ENCODE assay signal across 6 cellular contexts in the genomic region with DNA sequence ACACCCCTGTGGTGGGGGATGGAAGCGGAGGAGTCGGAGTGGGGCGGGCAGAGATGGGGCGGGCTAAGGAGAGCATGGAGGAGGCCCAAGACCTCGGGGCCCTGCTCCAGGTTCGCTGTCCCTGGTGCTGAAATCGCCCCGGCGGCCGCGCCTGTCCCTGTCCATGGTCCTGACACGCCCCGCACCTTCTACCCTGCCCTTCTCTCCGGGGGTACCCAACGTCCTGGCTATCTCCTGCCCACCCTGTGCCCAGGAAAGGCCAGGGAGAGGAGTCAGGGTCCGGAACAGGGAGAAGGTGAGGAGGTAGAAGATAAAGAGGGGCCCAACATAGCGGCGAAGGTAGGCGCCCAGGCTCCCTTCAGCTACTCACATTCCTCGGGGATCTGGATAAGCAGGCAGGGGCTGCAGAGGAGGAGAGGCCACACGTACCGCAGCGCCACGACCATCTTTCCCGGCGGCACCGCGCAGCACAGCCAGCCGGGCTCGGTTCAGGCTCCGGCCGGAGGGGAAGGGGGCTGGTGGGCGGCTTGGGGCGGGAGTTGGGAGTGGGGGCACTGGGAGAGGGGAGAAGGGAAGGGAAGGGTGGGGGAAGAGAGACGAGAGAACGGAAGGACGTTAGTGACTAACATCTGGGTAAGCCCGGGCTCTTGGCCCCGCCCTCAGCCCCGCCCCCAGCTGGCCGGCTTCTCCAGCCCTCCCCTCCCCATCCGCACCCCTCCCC. TPM values are rescaled to one million over a fixed set of nuclear protein-coding genes. Genes with fewer than 3 reads are reported as not detected.
A peak's percentile ranks its signal among the peaks of the same experiment; 100 is the strongest.
DNase-seq lines count a peak whose midpoint lies in the region; ATAC-seq lines count a peak whose summit lies in the region.

No MANE protein-coding gene starts in this region.

- peak; percentile 79 to 82 for ATAC-seq in natural killer cell treated with Interleukin-12 subunit alpha and Interleukin-12 subunit beta and Interleukin-15 and Interleukin-18, amount 100 ng/mL, for 72 hours
- ATAC-seq in HG02870 (IDR thresholded peaks at IDR 0.05; ENCODE audit: unreplicated experiment), result no peak
- ATAC-seq in GM21515 (IDR thresholded peaks at IDR 0.05; ENCODE audit: unreplicated experiment), result no peak

- H3K36me3 Mint-ChIP-seq in natural killer cell treated with Interleukin-12 subunit alpha and Interleukin-12 subunit beta and Interleukin-15 and Interleukin-18, amount 100 ng/mL, for 72 hours, result no peaks in the 10 kb centered on the region

- H3K27me3 Mint-ChIP-seq in natural killer cell treated with Interleukin-12 subunit alpha and Interleukin-12 subunit beta and Interleukin-15 and Interleukin-18, amount 100 ng/mL, for 72 hours, result peaks cover 14 to 28% of the 10 kb centered on the region in 2 donors

- H3K27ac Mint-ChIP-seq in natural killer cell treated with Interleukin-12 subunit alpha and Interleukin-12 subunit beta and Interleukin-15 and Interleukin-18, amount 100 ng/mL, for 72 hours, result no peak overlapping the region

- peaks cover 0 to 23% of the 10 kb centered on the region in 2 donors for H3K4me1 Mint-ChIP-seq in natural killer cell treated with Interleukin-12 subunit alpha and Interleukin-12 subunit beta and Interleukin-15 and Interleukin-18, amount 100 ng/mL, for 72 hours (ENCODE audit: low read depth in 2 of 2)

- no peaks in the 10 kb centered on the region for H3K9me3 Mint-ChIP-seq in natural killer cell treated with Interleukin-12 subunit alpha and Interleukin-12 subunit beta and Interleukin-15 and Interleukin-18, amount 100 ng/mL, for 72 hours

- peak overlapping the region; percentile 40 for H3K27ac ChIP-seq in angular gyrus (ENCODE audit: low read depth, low read length)

- DNase-seq in C1 segment of cervical spinal cord (lab: John Stamatoyannopoulos, UW), result peak in 8 of 14 donors; percentile 3 to 68 (median 23)
- DNase-seq in NOMO-1 (lab: John Stamatoyannopoulos, UW; ENCODE audit: unreplicated experiment in 2 of 2), result peak; percentile 32 to 48
- peak; percentile 38 for DNase-seq in natural killer cell treated with Interleukin-12 subunit alpha and Interleukin-12 subunit beta and Interleukin-15 and Interleukin-18, amount 100 ng/mL, for 72 hours (ENCODE audit: low spot score)

- H3K4me3 Mint-ChIP-seq in natural killer cell treated with Interleukin-12 subunit alpha and Interleukin-12 subunit beta and Interleukin-15 and Interleukin-18, amount 100 ng/mL, for 72 hours, result no peak overlapping the region

RNA-seq across cellular contexts. Expression of a gene that starts 10.4 kb away (rescaled TPM):
- total RNA-seq in natural killer cell treated with Interleukin-12 subunit alpha and Interleukin-12 subunit beta and Interleukin-15 and Interleukin-18, amount 100 ng/mL, for 72 hours, result 1 to 10 TPM in 1 of 2 donors, under 1 TPM in 1; 0.74 to 1.2 TPM

RNA-seq across cellular contexts. Expression of a gene that starts 28.9 kb away (rescaled TPM):
- not detected for total RNA-seq in natural killer cell treated with Interleukin-12 subunit alpha and Interleukin-12 subunit beta and Interleukin-15 and Interleukin-18, amount 100 ng/mL, for 72 hours

RNA-seq across cellular contexts. Expression of a gene that starts 45.2 kb away (rescaled TPM):
- 1 to 10 TPM; 2.2 to 2.7 TPM for total RNA-seq in natural killer cell treated with Interleukin-12 subunit alpha and Interleukin-12 subunit beta and Interleukin-15 and Interleukin-18, amount 100 ng/mL, for 72 hours

RNA-seq across cellular contexts. Expression of a gene that starts 50.5 kb away (rescaled TPM):
- total RNA-seq in natural killer cell treated with Interleukin-12 subunit alpha and Interleukin-12 subunit beta and Interleukin-15 and Interleukin-18, amount 100 ng/mL, for 72 hours, result 100 to 1,000 TPM; 155 to 276 TPM

RNA-seq across cellular contexts. Expression of a gene that starts 59.3 kb away (rescaled TPM):
- 100 to 1,000 TPM; 115 to 175 TPM for total RNA-seq in natural killer cell treated with Interleukin-12 subunit alpha and Interleukin-12 subunit beta and Interleukin-15 and Interleukin-18, amount 100 ng/mL, for 72 hours

Comparison
In these comparisons a context has a peak if more than half of its experiments do, and no peak if none do; other contexts are left out.
1. ATAC-seq: peak in natural killer cell treated with Interleukin-12 subunit alpha and Interleukin-12 subunit beta and Interleukin-15 and Interleukin-18, amount 100 ng/mL, for 72 hours (2 of 2); none in HG02870 (single experiment) and GM21515 (single experiment).
2. Peak in every context shown above with its lines, with median percentiles within 50 percentile points of each other: DNase-seq.